In the genomic region with DNA sequence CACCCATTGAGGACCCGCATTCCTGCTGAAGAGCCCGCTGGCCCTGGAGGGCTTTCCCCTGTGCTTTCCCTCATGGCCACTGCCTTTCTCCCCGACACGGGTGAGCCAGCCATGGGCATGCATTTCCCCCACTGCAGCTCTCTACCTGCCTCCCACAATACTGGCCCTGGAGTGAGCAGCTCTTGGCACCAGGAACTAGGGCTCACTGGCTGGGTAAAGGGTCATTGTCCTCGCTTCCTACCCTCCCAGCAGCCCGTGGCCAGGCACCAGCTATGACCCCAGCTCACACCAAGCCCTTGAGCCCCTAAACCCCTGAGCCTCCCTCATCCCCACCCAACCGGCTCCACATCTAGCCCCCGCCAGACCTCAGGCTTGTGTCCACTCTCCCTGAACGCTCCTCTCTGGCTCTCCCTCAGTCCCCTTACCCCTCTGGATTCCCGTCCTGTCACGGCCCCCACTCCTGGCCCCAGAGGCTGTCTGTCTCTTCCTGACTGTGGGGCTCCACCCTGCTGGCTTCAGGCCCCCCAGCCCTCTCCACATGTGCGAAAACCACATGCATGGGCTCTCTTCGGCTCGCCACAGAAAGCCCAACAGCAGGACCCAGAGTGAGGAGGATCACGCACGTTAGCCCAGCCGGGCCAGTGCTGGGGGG, we compare ENCODE assay signal across 18 cellular contexts.
A peak's percentile ranks its signal among the peaks of the same experiment; 100 is the strongest.
DNase-seq lines count a peak whose midpoint lies in the region; ATAC-seq lines count a peak whose summit lies in the region.
"Had no signal": no experiment of that assay in that cellular context is flagged by ENCODE, and none has a peak within 500 bp of the region (broad histone marks: within the 10 kb centered on the region; RNA-seq: fewer than 3 reads in every experiment).

No MANE protein-coding gene starts in this region.

- H3K36me3 Mint-ChIP-seq in naive thymus-derived CD8-positive, alpha-beta T cell, result peaks cover 0 to 5% (median 3%) of the 10 kb centered on the region in 3 donors
- peaks cover 5 to 7% of the 10 kb centered on the region in 2 donors for H3K36me3 Mint-ChIP-seq in activated T-cell treated with anti-CD3 and anti-CD28 coated beads, Interleukin-2, amount 50 U/mL, for 72 hours (ENCODE audit: insufficient read depth in 2 of 2)

- H3K4me3 Mint-ChIP-seq in naive thymus-derived CD8-positive, alpha-beta T cell, result peak overlapping the region in 1 of 10 donors; percentile 45
- no peak overlapping the region for H3K4me3 Mint-ChIP-seq in activated T-cell treated with anti-CD3 and anti-CD28 coated beads, Interleukin-2, amount 50 U/mL, for 72 hours

- DNase-seq in H7, result peak; percentile 39
- no peak for DNase-seq in Right ventricle myocardium superior
- no peak for DNase-seq in naive thymus-derived CD8-positive, alpha-beta T cell
- no peak for DNase-seq in activated T-cell treated with anti-CD3 and anti-CD28 coated beads, Interleukin-2, amount 50 U/mL, for 72 hours
- no peak for DNase-seq in SJCRH30
- no peak for DNase-seq in activated CD8-positive, alpha-beta memory T cell treated with anti-CD3 and anti-CD28 coated beads for 24 hours
- DNase-seq: activated gamma-delta T cell, AML-193, DMS53, GM23248, MM.1S, NCI-H2029, NCI-H524 treated with DMSO at 0.1 percent for 48 hours, OCI-M1 had no signal

- intact Hi-C loops in Right ventricle myocardium superior (cut with DNase I), result no loop called here

- ATAC-seq in Right ventricle myocardium superior (ENCODE audit: poor library complexity) (peak; percentile 11), HG02798 (IDR thresholded peaks at IDR 0.05; ENCODE audit: poor library complexity, unreplicated experiment) (no peak)
- no peak for ATAC-seq in naive thymus-derived CD8-positive, alpha-beta T cell
- no peak for ATAC-seq in activated T-cell treated with anti-CD3 and anti-CD28 coated beads, Interleukin-2, amount 50 U/mL, for 72 hours (replicated peaks in 1 of 2)

- peak overlapping the region in 7 of 10 donors; percentile 18 to 93 (median 57) for H3K27ac Mint-ChIP-seq in naive thymus-derived CD8-positive, alpha-beta T cell
- H3K27ac Mint-ChIP-seq in activated T-cell treated with anti-CD3 and anti-CD28 coated beads, Interleukin-2, amount 50 U/mL, for 72 hours, result no peak overlapping the region

- H3K36me3 ChIP-seq in H7 (replicated peaks; ENCODE audit: control insufficient read depth, insufficient read depth, low read length), result no peaks in the 10 kb centered on the region
- no peaks in the 10 kb centered on the region for H3K36me3 ChIP-seq in SJCRH30
- H3K36me3 ChIP-seq: tibial artery had no signal

- H3K27me3 ChIP-seq in H7 (ENCODE audit: control insufficient read depth, insufficient read depth, low read length), result no peaks in the 10 kb centered on the region
- no peaks in the 10 kb centered on the region for H3K27me3 ChIP-seq in SJCRH30
- H3K27me3 ChIP-seq: tibial artery had no signal

- H3K4me1 Mint-ChIP-seq in naive thymus-derived CD8-positive, alpha-beta T cell, result peaks cover 30 to 48% (median 36%) of the 10 kb centered on the region in 4 donors
- peaks cover 11% of the 10 kb centered on the region for H3K4me1 Mint-ChIP-seq in activated T-cell treated with anti-CD3 and anti-CD28 coated beads, Interleukin-2, amount 50 U/mL, for 72 hours (ENCODE audit: low read depth)

- H3K9me3 Mint-ChIP-seq in naive thymus-derived CD8-positive, alpha-beta T cell, result peaks cover 0 to 10% (median 0%) of the 10 kb centered on the region in 9 donors
- peaks cover 5 to 7% of the 10 kb centered on the region in 2 donors for H3K9me3 Mint-ChIP-seq in activated T-cell treated with anti-CD3 and anti-CD28 coated beads, Interleukin-2, amount 50 U/mL, for 72 hours

- H3K27me3 Mint-ChIP-seq in naive thymus-derived CD8-positive, alpha-beta T cell, result no peaks in the 10 kb centered on the region
- H3K27me3 Mint-ChIP-seq in activated T-cell treated with anti-CD3 and anti-CD28 coated beads, Interleukin-2, amount 50 U/mL, for 72 hours (ENCODE audit: low read depth), result no peaks in the 10 kb centered on the region

- peaks cover 15% of the 10 kb centered on the region for H3K4me1 ChIP-seq in SJCRH30
- H3K4me1 ChIP-seq: parathyroid adenoma had no signal

- POLR2A ChIA-PET in naive thymus-derived CD8-positive, alpha-beta T cell (lab: Charles Lee), result interaction anchor here (1.0 to 3.1 kb wide), 6 partner anchors 19 to 202 kb away, joined by 3 to 22 read pairs (median 4); partner anchors contain the start of gene ZFP36L2

- no peaks in the 10 kb centered on the region; the same call in 1 of the 2 replicates for H3K9me3 ChIP-seq in SJCRH30 (replicated peaks)
- H3K9me3 ChIP-seq: tibial artery had no signal

- peak overlapping the region; percentile 27 for H3K27ac ChIP-seq in temporal lobe (ENCODE audit: low read depth, low read length)
- no peak overlapping the region for H3K27ac ChIP-seq in SJCRH30
- H3K27ac ChIP-seq: GM23248, parathyroid adenoma, tibial artery had no signal

- H3K4me3 ChIP-seq in H7 (ENCODE audit: insufficient read depth, low read depth, low read length) (no peak overlapping the region), SJCRH30 (no peak overlapping the region)
- H3K4me3 ChIP-seq: GM23248, tibial artery had no signal
